Comparison of ENCODE assay signal across 24 cellular contexts in genomic region chrX:1106478-1107210, GRCh38.
"Had no signal": no experiment of that assay in that cellular context is flagged by ENCODE, and none has a peak within 500 bp of the region (broad histone marks: within the 10 kb centered on the region; RNA-seq: fewer than 3 reads in every experiment).

No MANE protein-coding gene starts in this region.

- H3K27me3 ChIP-seq: ascending aorta, pancreas, right lobe of liver, vagina had no signal

- H3K9me3 Mint-ChIP-seq: activated T-cell treated with anti-CD3 and anti-CD28 coated beads, Interleukin-2, amount 50 U/mL, for 4 hours had no signal

- H3K4me3 ChIP-seq: ascending aorta, breast epithelium, coronary artery, gastroesophageal sphincter, heart left ventricle, left ventricle myocardium inferior, pancreas, right lobe of liver, stomach, vagina had no signal

- H3K9me3 ChIP-seq: ascending aorta, breast epithelium, gastroesophageal sphincter, heart left ventricle, left ventricle myocardium inferior, neutrophil, pancreas, right lobe of liver, vagina had no signal

- H3K4me3 Mint-ChIP-seq: activated CD8-positive, alpha-beta T cell treated with anti-CD3 and anti-CD28 coated beads, Interleukin-2, amount 10 ng/mL, durations not matched to agents 7 days and 5 days; activated naive CD4-positive, alpha-beta T cell treated with anti-CD3 and anti-CD28 coated beads for 36 hours; activated T-cell treated with anti-CD3 and anti-CD28 coated beads, Interleukin-2, amount 50 U/mL, for 4 hours; naive thymus-derived CD4-positive, alpha-beta T cell; T-helper 2 cell treated with Interferon-gamma antibody and Interleukin-4, amounts not matched to agents 5 μg/mL and 100 μg/mL, for 36 hours had no signal

- H3K36me3 ChIP-seq: ascending aorta, breast epithelium, gastroesophageal sphincter, heart left ventricle, left ventricle myocardium inferior, neutrophil, pancreas, right lobe of liver, stomach, vagina had no signal

- H3K27ac ChIP-seq: ascending aorta, breast epithelium, coronary artery, gastroesophageal sphincter, heart left ventricle, left ventricle myocardium inferior, neutrophil, pancreas, right lobe of liver, stomach, vagina had no signal

- H3K36me3 Mint-ChIP-seq: naive thymus-derived CD4-positive, alpha-beta T cell had no signal

- ATAC-seq: activated CD8-positive, alpha-beta T cell treated with anti-CD3 and anti-CD28 coated beads, Interleukin-2, amount 10 ng/mL, durations not matched to agents 7 days and 5 days; activated T-cell treated with anti-CD3 and anti-CD28 coated beads, Interleukin-2, amount 50 U/mL, for 4 hours; esophagus mucosa; gastroesophageal sphincter; heart left ventricle; naive thymus-derived CD4-positive, alpha-beta T cell; pancreas had no signal

- DNase-seq: activated CD4-positive, alpha-beta T cell treated with anti-CD3 and anti-CD28 coated beads for 48 hours; activated CD8-positive, alpha-beta T cell treated with anti-CD3 and anti-CD28 coated beads, Interleukin-2, amount 10 ng/mL, durations not matched to agents 7 days and 5 days; activated naive CD4-positive, alpha-beta T cell treated with anti-CD3 and anti-CD28 coated beads for 36 hours; activated T-cell treated with anti-CD3 and anti-CD28 coated beads, Interleukin-2, amount 50 U/mL, for 4 hours; heart left ventricle; kidney glomerular epithelial cell; left ventricle myocardium inferior; mammary epithelial cell; naive thymus-derived CD4-positive, alpha-beta T cell; pancreas; right lobe of liver; small intestine; stimulated activated CD4-positive, alpha-beta T cell treated with anti-CD3 and anti-CD28 coated beads, Interleukin-15, amount 100 ng/mL, for 24 hours; stimulated activated CD4-positive, alpha-beta T cell treated with anti-CD3 and anti-CD28 coated beads, Interleukin-2, amount 100 ng/mL, for 48 hours; stomach; trophoblast cell had no signal

- H3K27ac Mint-ChIP-seq: activated CD8-positive, alpha-beta T cell treated with anti-CD3 and anti-CD28 coated beads, Interleukin-2, amount 10 ng/mL, durations not matched to agents 7 days and 5 days; activated naive CD4-positive, alpha-beta T cell treated with anti-CD3 and anti-CD28 coated beads for 36 hours; T-helper 2 cell treated with Interferon-gamma antibody and Interleukin-4, amounts not matched to agents 5 μg/mL and 100 μg/mL, for 36 hours had no signal

- H3K4me1 ChIP-seq: ascending aorta, breast epithelium, gastroesophageal sphincter, heart left ventricle, left ventricle myocardium inferior, pancreas, right lobe of liver, stomach, vagina had no signal
